In genomic region chr4:189204616-189205015, GRCh38 we compare ENCODE assay signal across 26 cellular contexts.
DNase-seq lines count a peak whose midpoint lies in the region; ATAC-seq and TF ChIP-seq lines count a peak whose summit lies in the region.
"Had no signal": no experiment of that assay in that cellular context is flagged by ENCODE, and none has a peak within 500 bp of the region (broad histone marks: within the 10 kb centered on the region; RNA-seq: fewer than 3 reads in every experiment).

No MANE protein-coding gene starts in this region.

- TF ChIP-seq CTCF in HEK293 (tag by site-specific recombination; IDR thresholded peaks at IDR 0.05) (no peak), fibroblast of villous mesenchyme (IDR thresholded peaks at IDR 0.05; ENCODE audit: insufficient read depth, low read depth, low read length) (no peak)

- ATAC-seq in sciatic nerve: no peak
- ATAC-seq: A549, GM12878, HCT116 had no signal

- H3K9me3 ChIP-seq in HEK293 (ENCODE audit: control insufficient read depth, insufficient read depth, low read depth, low read length): no peaks in the 10 kb centered on the region
- H3K9me3 ChIP-seq: A549; BE2C; BLaER1 treated with 17β-estradiol and CSF1 and Interleukin-3, amounts not matched to agents 10 nM and 100 nM had no signal

- peaks cover 17% of the 10 kb centered on the region for H3K4me1 ChIP-seq in HEK293 (ENCODE audit: control insufficient read depth, insufficient read depth, low read length)

- no peak overlapping the region for H3K27ac ChIP-seq in HEK293 (ENCODE audit: extremely low read depth, low read depth, low read length)
- H3K27ac ChIP-seq: 22Rv1; A549; BLaER1 treated with 17β-estradiol and CSF1 and Interleukin-3, amounts not matched to agents 10 nM and 100 nM; GM23248 had no signal

- POLR2A ChIA-PET in HEK293 (lab: Yijun Ruan, JAX): no interaction called here

- H3K36me3 ChIP-seq in HEK293 (ENCODE audit: control insufficient read depth in 2 of 2, insufficient read depth in 1 of 2, low read length in 2 of 2): no peaks in the 10 kb centered on the region
- H3K36me3 ChIP-seq: BE2C; BLaER1 treated with 17β-estradiol and CSF1 and Interleukin-3, amounts not matched to agents 10 nM and 100 nM had no signal

- intact Hi-C loops in sciatic nerve (cut with DNase I): no loop called here

- DNase-seq in A172 (ENCODE audit: low spot score) (peak; percentile 63), amniotic epithelial cell (ENCODE audit: low read depth) (peak; percentile 1), fibroblast of villous mesenchyme (ENCODE audit: low read depth) (peak; percentile 52), sciatic nerve (ENCODE audit: low spot score) (no peak), middle frontal gyrus (ENCODE audit: extremely low spot score, low spot score) (no peak), LoVo (ENCODE audit: low spot score) (no peak)
- DNase-seq in activated effector memory CD4-positive, alpha-beta T cell treated with anti-CD3 and anti-CD28 coated beads, Interleukin-2, amount 50 U/mL, for 16 hours: no peak
- DNase-seq: ACHN; AML-193; BE2C; Calu3; CD4-positive, alpha-beta memory T cell; COR-L47; DMS153; DND-41; EL; GDM1; GM23248; H9; HFFc6 had no signal

- H3K4me3 ChIP-seq in HEK293 (ENCODE audit: low read depth, low read length) (no peak overlapping the region), fibroblast of villous mesenchyme (ENCODE audit: low read depth, low read length) (no peak overlapping the region)
- H3K4me3 ChIP-seq: A549; BLaER1 treated with 17β-estradiol and CSF1 and Interleukin-3, amounts not matched to agents 10 nM and 100 nM; GM12878; GM23248 had no signal

- CTCF ChIA-PET in HEK293 (lab: Yijun Ruan, JAX): interaction anchor here (0.7 kb wide), 2 partner anchors 476 to 529 kb away, joined by 3 to 4 read pairs; no protein-coding TSS in a partner anchor

TF ChIP-seq in HEK293, 187 proteins besides CTCF, POLR2A, EP300 and RAD21:
- no peak for TF ChIP-seq ZNF248 (tag by site-specific recombination; IDR thresholded peaks at IDR 0.05)
- TF ChIP-seq TCF7L2 (IDR thresholded peaks at IDR 0.05; ENCODE audit: borderline replicate concordance, low read depth, low read length): peak; percentile 41; the same call in 1 of the 2 replicates

Comparison
In these comparisons a context has a peak if more than half of its experiments do, and no peak if none do; other contexts are left out.
1. DNase-seq: peak in A172 (single experiment), amniotic epithelial cell (single experiment) and fibroblast of villous mesenchyme (single experiment); none in sciatic nerve (single experiment), middle frontal gyrus (single experiment), activated effector memory CD4-positive, alpha-beta T cell treated with anti-CD3 and anti-CD28 coated beads, Interleukin-2, amount 50 U/mL, for 16 hours (single experiment) and LoVo (single experiment).